In genomic region chr2:136230471-136230870, GRCh38 we compare ENCODE assay signal across 21 cellular contexts.
DNase-seq lines count a peak whose midpoint lies in the region; ATAC-seq and TF ChIP-seq lines count a peak whose summit lies in the region.
"Had no signal": no experiment of that assay in that cellular context is flagged by ENCODE, and none has a peak within 500 bp of the region (broad histone marks: within the 10 kb centered on the region; RNA-seq: fewer than 3 reads in every experiment).

No MANE protein-coding gene starts in this region.

- H3K4me1 Mint-ChIP-seq in IgD-negative memory B cell (peaks cover 29 to 53% (median 47%) of the 10 kb centered on the region in 3 donors), immature natural killer cell (peaks cover 14 to 17% of the 10 kb centered on the region in 2 donors)
- H3K4me1 Mint-ChIP-seq in naive thymus-derived CD8-positive, alpha-beta T cell, result peaks cover 14 to 51% (median 23%) of the 10 kb centered on the region in 4 donors
- peaks cover 63% of the 10 kb centered on the region for H3K4me1 Mint-ChIP-seq in stimulated activated memory B cell treated with anti-CD40 and anti-IgM and Interleukin-4, amounts not matched to agents 10 μg/mL and 1 μg/mL and 100 μg/mL, for 72 hours

- H3K27me3 Mint-ChIP-seq in IgD-negative memory B cell (no peaks in the 10 kb centered on the region), immature natural killer cell (ENCODE audit: low read depth in 3 of 3) (peaks cover 6 to 15% (median 13%) of the 10 kb centered on the region in 3 donors)
- H3K27me3 Mint-ChIP-seq in naive thymus-derived CD8-positive, alpha-beta T cell, result no peaks in the 10 kb centered on the region
- no peaks in the 10 kb centered on the region for H3K27me3 Mint-ChIP-seq in stimulated activated memory B cell treated with anti-CD40 and anti-IgM and Interleukin-4, amounts not matched to agents 10 μg/mL and 1 μg/mL and 100 μg/mL, for 72 hours

- POLR2A ChIA-PET in naive thymus-derived CD8-positive, alpha-beta T cell (lab: Charles Lee), result interaction anchor here (1.1 kb wide), 1 partner anchor 25 kb away, joined by 3 read pairs; no protein-coding TSS in a partner anchor

- no peak for TF ChIP-seq CTCF in WERI-Rb-1 (IDR thresholded peaks at IDR 0.05; ENCODE audit: low read depth, low read length)

- H3K4me3 Mint-ChIP-seq in IgD-negative memory B cell (peak overlapping the region in 1 of 4 donors; percentile 5), immature natural killer cell (no peak overlapping the region)
- no peak overlapping the region for H3K4me3 Mint-ChIP-seq in naive thymus-derived CD8-positive, alpha-beta T cell
- H3K4me3 Mint-ChIP-seq in stimulated activated memory B cell treated with anti-CD40 and anti-IgM and Interleukin-4, amounts not matched to agents 10 μg/mL and 1 μg/mL and 100 μg/mL, for 72 hours, result no peak overlapping the region
- H3K4me3 Mint-ChIP-seq: CD4-positive, CD25-positive, alpha-beta regulatory T cell; CD8-positive, alpha-beta T cell had no signal

- no peaks in the 10 kb centered on the region for H3K36me3 ChIP-seq in WERI-Rb-1
- H3K36me3 ChIP-seq: BLaER1 had no signal

- H3K36me3 Mint-ChIP-seq in IgD-negative memory B cell, result peaks cover 4% of the 10 kb centered on the region
- no peaks in the 10 kb centered on the region for H3K36me3 Mint-ChIP-seq in immature natural killer cell
- peaks cover 0 to 7% (median 2%) of the 10 kb centered on the region in 3 donors for H3K36me3 Mint-ChIP-seq in naive thymus-derived CD8-positive, alpha-beta T cell
- no peaks in the 10 kb centered on the region for H3K36me3 Mint-ChIP-seq in stimulated activated memory B cell treated with anti-CD40 and anti-IgM and Interleukin-4, amounts not matched to agents 10 μg/mL and 1 μg/mL and 100 μg/mL, for 72 hours
- H3K36me3 Mint-ChIP-seq: CD4-positive, CD25-positive, alpha-beta regulatory T cell; CD8-positive, alpha-beta T cell had no signal

- peak overlapping the region in 2 of 3 donors; percentile 60 to 73 for H3K27ac Mint-ChIP-seq in IgD-negative memory B cell
- peak overlapping the region in 4 of 6 donors; percentile 13 to 99 (median 54) for H3K27ac Mint-ChIP-seq in immature natural killer cell
- peak overlapping the region in 6 of 10 donors; percentile 1 to 75 (median 46) for H3K27ac Mint-ChIP-seq in naive thymus-derived CD8-positive, alpha-beta T cell
- peak overlapping the region; percentile 100 for H3K27ac Mint-ChIP-seq in stimulated activated memory B cell treated with anti-CD40 and anti-IgM and Interleukin-4, amounts not matched to agents 10 μg/mL and 1 μg/mL and 100 μg/mL, for 72 hours
- H3K27ac Mint-ChIP-seq: CD4-positive, CD25-positive, alpha-beta regulatory T cell; CD8-positive, alpha-beta T cell had no signal

- ATAC-seq in naive thymus-derived CD8-positive, alpha-beta T cell, result no peak
- no peak for ATAC-seq in stimulated activated memory B cell treated with anti-CD40 and anti-IgM and Interleukin-4, amounts not matched to agents 10 μg/mL and 1 μg/mL and 100 μg/mL, for 72 hours
- no peak for ATAC-seq in HG03108 (IDR thresholded peaks at IDR 0.05; ENCODE audit: unreplicated experiment)
- ATAC-seq: A549; CD8-positive, alpha-beta T cell; GM12878 had no signal

- DNase-seq in immature natural killer cell (no peak), WERI-Rb-1 (no peak), NCI-H2227 (lab: John Stamatoyannopoulos, UW; ENCODE audit: unreplicated experiment) (no peak)
- no peak for DNase-seq in naive thymus-derived CD8-positive, alpha-beta T cell
- DNase-seq: 8988T; Caco-2; CD4-positive, CD25-positive, alpha-beta regulatory T cell; CD8-positive, alpha-beta T cell; DMS153; DND-41; GDM1; GM23248; H7; HCEC 1CT had no signal

- H3K27me3 ChIP-seq in WERI-Rb-1 (ENCODE audit: insufficient read depth, low read depth, severe bottlenecking), result no peaks in the 10 kb centered on the region
- H3K27me3 ChIP-seq: BLaER1 had no signal

- no peak overlapping the region for H3K27ac ChIP-seq in WERI-Rb-1
- H3K27ac ChIP-seq: A549, BLaER1, C4-2B, GM23248 had no signal

- no peaks in the 10 kb centered on the region for H3K9me3 ChIP-seq in WERI-Rb-1 (ENCODE audit: severe bottlenecking)
- H3K9me3 ChIP-seq: A549, Caco-2 had no signal

- H3K9me3 Mint-ChIP-seq in IgD-negative memory B cell, result peaks cover 5 to 9% (median 8%) of the 10 kb centered on the region in 3 donors
- peaks cover 0 to 2% (median 0%) of the 10 kb centered on the region in 6 donors for H3K9me3 Mint-ChIP-seq in immature natural killer cell
- peaks cover 0 to 8% (median 0%) of the 10 kb centered on the region in 9 donors for H3K9me3 Mint-ChIP-seq in naive thymus-derived CD8-positive, alpha-beta T cell
- H3K9me3 Mint-ChIP-seq in stimulated activated memory B cell treated with anti-CD40 and anti-IgM and Interleukin-4, amounts not matched to agents 10 μg/mL and 1 μg/mL and 100 μg/mL, for 72 hours, result peaks cover 10% of the 10 kb centered on the region

- no peak overlapping the region for H3K4me3 ChIP-seq in WERI-Rb-1 (ENCODE audit: low read depth, low read length)
- H3K4me3 ChIP-seq: A549, BLaER1, GM12878, GM23248 had no signal

Comparison
In these comparisons a context has a peak if more than half of its experiments do, and no peak if none do; other contexts are left out.
1. H3K27ac Mint-ChIP-seq: peak in every context shown above with its lines; median percentile 100 in stimulated activated memory B cell treated with anti-CD40 and anti-IgM and Interleukin-4, amounts not matched to agents 10 μg/mL and 1 μg/mL and 100 μg/mL, for 72 hours; 66 in IgD-negative memory B cell; 54 in immature natural killer cell; 46 in naive thymus-derived CD8-positive, alpha-beta T cell.